21 cellular contexts compared by ENCODE assay signal in the genomic region with DNA sequence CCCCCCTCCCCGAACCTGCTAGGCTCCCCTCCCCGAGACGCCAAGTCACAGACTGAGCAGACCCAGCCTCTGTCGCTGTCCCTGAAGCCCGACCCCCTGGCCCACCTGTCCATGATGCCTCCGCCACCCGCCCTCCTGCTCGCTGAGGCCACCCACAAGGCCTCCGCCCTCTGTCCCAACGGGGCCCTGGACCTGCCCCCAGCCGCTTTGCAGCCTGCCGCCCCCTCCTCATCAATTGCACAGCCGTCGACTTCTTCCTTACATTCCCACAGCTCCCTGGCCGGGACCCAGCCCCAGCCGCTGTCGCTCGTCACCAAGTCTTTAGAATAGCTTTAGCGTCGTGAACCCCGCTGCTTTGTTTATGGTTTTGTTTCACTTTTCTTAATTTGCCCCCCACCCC.
DNase-seq lines count a peak whose midpoint lies in the region; ATAC-seq, FAIRE-seq and TF ChIP-seq lines count a peak whose summit lies in the region.
"Had no signal": no experiment of that assay in that cellular context is flagged by ENCODE, and none has a peak within 500 bp of the region (broad histone marks: within the 10 kb centered on the region; RNA-seq: fewer than 3 reads in every experiment).

No MANE protein-coding gene starts in this region.

- no peaks in the 10 kb centered on the region for H3K9me3 ChIP-seq in HepG2 (ENCODE audit: low read length)
- H3K9me3 ChIP-seq in right lobe of liver: no peaks in the 10 kb centered on the region
- H3K9me3 ChIP-seq in endodermal cell (ENCODE audit: control insufficient read depth, low read length): no peaks in the 10 kb centered on the region
- no peaks in the 10 kb centered on the region for H3K9me3 ChIP-seq in neural progenitor cell (ENCODE audit: low read depth)
- H3K9me3 ChIP-seq in psoas muscle: no peaks in the 10 kb centered on the region
- H3K9me3 ChIP-seq: HAP-1 had no signal

- 97% methylated on average over 21 of the region's 21 CpGs for WGBS in HepG2 (ENCODE audit: low lambda C conversion rate)
- WGBS in right lobe of liver (ENCODE audit: insufficient coverage, low coverage, low lambda C conversion rate, missing lambda C conversion rate): 94% methylated on average over 13 of the region's 21 CpGs
- 73 to 88% methylated on average over 11 to 21 of the region's 21 CpGs for WGBS in endodermal cell (ENCODE audit: insufficient coverage in 1 of 2, insufficient read length in 1 of 2), 2 experiments
- 81 to 87% (median 85%) methylated on average over 21 of the region's 21 CpGs for WGBS in psoas muscle, 3 donors

- H3K27me3 Mint-ChIP-seq in endodermal cell (ENCODE audit: insufficient read depth) (no peaks in the 10 kb centered on the region), neural progenitor cell (ENCODE audit: insufficient read depth, low read depth) (no peaks in the 10 kb centered on the region)

- H3K4me1 ChIP-seq in HepG2 (ENCODE audit: insufficient read depth, low read length) (no peaks in the 10 kb centered on the region), right lobe of liver (peaks cover 0 to 7% (median 0%) of the 10 kb centered on the region in 4 donors), endodermal cell (ENCODE audit: control insufficient read depth, insufficient read depth, low read length) (no peaks in the 10 kb centered on the region), neural progenitor cell (peaks cover 46% of the 10 kb centered on the region), psoas muscle (no peaks in the 10 kb centered on the region)
- H3K4me1 ChIP-seq: HAP-1 had no signal

- no peak overlapping the region for H3K27ac Mint-ChIP-seq in endodermal cell
- H3K27ac Mint-ChIP-seq in neural progenitor cell: no peak overlapping the region
- H3K27ac Mint-ChIP-seq: CD8-positive, alpha-beta T cell; HFFc6 had no signal

- ATAC-seq in HepG2 (no peak), right lobe of liver (no peak), HG02840 (IDR thresholded peaks at IDR 0.05; ENCODE audit: low FRiP score, unreplicated experiment) (no peak), psoas muscle (no peak)
- ATAC-seq: CD8-positive, alpha-beta T cell had no signal

- CTCF ChIA-PET in HepG2 (lab: Yijun Ruan, JAX; ENCODE audit: low intra/inter-chr PET ratio, low total read pairs): no interaction called here

- no peak overlapping the region for H3K27ac ChIP-seq in HepG2 (ENCODE audit: extremely low read length, insufficient read depth, low read length)
- no peak overlapping the region for H3K27ac ChIP-seq in right lobe of liver
- no peak overlapping the region for H3K27ac ChIP-seq in endodermal cell (ENCODE audit: low read depth, low read length)
- no peak overlapping the region for H3K27ac ChIP-seq in neural progenitor cell
- no peak overlapping the region for H3K27ac ChIP-seq in psoas muscle
- H3K27ac ChIP-seq: 22Rv1, HL-60 had no signal

- peaks cover 65% of the 10 kb centered on the region for H3K36me3 Mint-ChIP-seq in endodermal cell (ENCODE audit: low read depth)
- peaks cover 24% of the 10 kb centered on the region for H3K36me3 Mint-ChIP-seq in neural progenitor cell

- H3K4me1 Mint-ChIP-seq in endodermal cell (peaks cover 27% of the 10 kb centered on the region), neural progenitor cell (peaks cover 30% of the 10 kb centered on the region)

- H4K20me1 ChIP-seq in HepG2 (ENCODE audit: insufficient read depth, low read length): peaks cover 3% of the 10 kb centered on the region; the same call in 1 of the 2 replicates
- H4K20me1 ChIP-seq in neural progenitor cell (ENCODE audit: low read depth): peaks cover 11% of the 10 kb centered on the region

- H3K4me2 ChIP-seq in HepG2 (ENCODE audit: low read depth, low read length): no peak overlapping the region
- H3K4me2 ChIP-seq in neural progenitor cell: peak overlapping the region; percentile 36

- no peak overlapping the region for H3K4me3 ChIP-seq in HepG2 (replicated peaks in 1 of 3; ENCODE audit: insufficient read depth in 1 of 3, low read depth in 2 of 3, low read length in 3 of 3)
- H3K4me3 ChIP-seq in right lobe of liver: no peak overlapping the region
- H3K4me3 ChIP-seq in endodermal cell (ENCODE audit: low read length): no peak overlapping the region
- no peak overlapping the region for H3K4me3 ChIP-seq in neural progenitor cell
- H3K4me3 ChIP-seq in psoas muscle: no peak overlapping the region
- H3K4me3 ChIP-seq: HAP-1 had no signal

- no peaks in the 10 kb centered on the region for H3K79me2 ChIP-seq in HepG2 (ENCODE audit: insufficient read depth, low read length)
- H3K79me2 ChIP-seq in neural progenitor cell (ENCODE audit: low read depth): no peaks in the 10 kb centered on the region

- TF ChIP-seq POLR2A in HepG2 (IDR thresholded peaks at IDR 0.05; ENCODE audit: insufficient read depth in 1 of 2, low read depth in 2 of 2, low read length in 2 of 2): no peak
- no peak for TF ChIP-seq POLR2A in right lobe of liver (IDR thresholded peaks at IDR 0.05)

- TF ChIP-seq CTCF in HepG2 (CRISPR knock-in tag; IDR thresholded peaks at IDR 0.05): no peak
- TF ChIP-seq CTCF in right lobe of liver (IDR thresholded peaks at IDR 0.05): no peak
- TF ChIP-seq CTCF in endodermal cell (conservative IDR thresholded peaks at IDR 0.05): no peak
- no peak for TF ChIP-seq CTCF in neural progenitor cell (IDR thresholded peaks at IDR 0.05)
- TF ChIP-seq CTCF in psoas muscle (IDR thresholded peaks at IDR 0.05): no peak

- H3K27me3 ChIP-seq in HepG2 (ENCODE audit: control insufficient read depth in 1 of 2, insufficient read depth in 2 of 2, low read length in 2 of 2) (no peaks in the 10 kb centered on the region), right lobe of liver (no peaks in the 10 kb centered on the region), endodermal cell (ENCODE audit: control insufficient read depth, insufficient read depth, low read length, poor library complexity, severe bottlenecking) (no peaks in the 10 kb centered on the region), neural progenitor cell (no peaks in the 10 kb centered on the region), psoas muscle (ENCODE audit: insufficient read depth in 3 of 3, low read length in 2 of 3) (no peaks in the 10 kb centered on the region)

- H3K36me3 ChIP-seq in HepG2 (replicated peaks in 1 of 2; ENCODE audit: control insufficient read depth in 1 of 2, insufficient read depth in 2 of 2, low read length in 2 of 2) (peaks cover 22 to 59% of the 10 kb centered on the region in 2 experiments), right lobe of liver (peaks cover 0 to 18% (median 11%) of the 10 kb centered on the region in 4 donors), endodermal cell (ENCODE audit: control insufficient read depth, insufficient read depth, low read length) (peaks cover 74% of the 10 kb centered on the region), neural progenitor cell (no peaks in the 10 kb centered on the region), psoas muscle (ENCODE audit: insufficient read depth in 1 of 2, low read depth in 1 of 2) (peaks cover 0 to 14% of the 10 kb centered on the region in 2 donors)

- H2AFZ ChIP-seq in HepG2 (ENCODE audit: low read length): no peak overlapping the region
- no peak overlapping the region for H2AFZ ChIP-seq in neural progenitor cell (replicated peaks)

- no peak overlapping the region for H3K9ac ChIP-seq in HepG2 (ENCODE audit: insufficient read depth, low read depth, low read length)
- H3K9ac ChIP-seq in endodermal cell (ENCODE audit: extremely low read depth, low read length, poor library complexity, severe bottlenecking): no peak overlapping the region
- no peak overlapping the region for H3K9ac ChIP-seq in neural progenitor cell

- H3F3A ChIP-seq in neural progenitor cell (ENCODE audit: low read depth): peaks cover 46% of the 10 kb centered on the region

- no peaks in the 10 kb centered on the region for H3K9me3 Mint-ChIP-seq in endodermal cell
- H3K9me3 Mint-ChIP-seq in neural progenitor cell: no peaks in the 10 kb centered on the region
- H3K9me3 Mint-ChIP-seq: CD8-positive, alpha-beta T cell; HFFc6 had no signal

- BruUV-seq in HepG2 (replicated peaks; lab: Mats Ljungman, UMichigan): no TSS peak

- FAIRE-seq in HepG2 (lab: Jason Lieb, UNC): no peak
- FAIRE-seq: D721Med, GM19239 had no signal

- in situ Hi-C loops in HepG2 (cut with HindIII; ENCODE audit: extremely low pct_ligation_motif_present, low pct_unique_long_range_greater_than_20kb): no loop called here

- POLR2A ChIA-PET in HepG2 (lab: Yijun Ruan, JAX): no interaction called here

- TF ChIP-seq EP300 in HepG2 (IDR thresholded peaks at IDR 0.05; ENCODE audit: low read depth in 2 of 2, low read length in 2 of 2) (no peak), HepG2 (CRISPR knock-in tag; IDR thresholded peaks at IDR 0.05; ENCODE audit: borderline replicate concordance) (no peak)

- no peak overlapping the region for H3K4me3 Mint-ChIP-seq in endodermal cell
- no peak overlapping the region for H3K4me3 Mint-ChIP-seq in neural progenitor cell
- H3K4me3 Mint-ChIP-seq: CD14-positive monocyte; CD8-positive, alpha-beta T cell; HFFc6 had no signal

- DNase-seq in HepG2 (ENCODE audit: low spot score) (no peak), right lobe of liver (no peak), endodermal cell (peak; percentile 58), neural progenitor cell (ENCODE audit: low spot score) (peak; percentile 54), psoas muscle (no peak), kidney tubule cell (ENCODE audit: low spot score) (no peak)
- DNase-seq: CD8-positive, alpha-beta T cell; COR-L47; DMS153; DMS79 treated with DMSO at 0.1 percent for 48 hours; GF-D8; HFFc6; IMR-90; KBM-7 had no signal

- no peak for TF ChIP-seq RAD21 in HepG2 (CRISPR knock-in tag; IDR thresholded peaks at IDR 0.05)

- intact Hi-C loops in HepG2 (cut with micrococcal nuclease; ENCODE audit: unreplicated experiment) (no loop called here), right lobe of liver (cut with DNase I) (no loop called here), psoas muscle (cut with DNase I) (no loop called here)

TF ChIP-seq in HepG2, 621 proteins besides CTCF, POLR2A, EP300 and RAD21:
- peak; percentile 61 for TF ChIP-seq AGO2 (optimal IDR thresholded peaks at IDR 0.05; ENCODE audit: low read depth, low read length)
- TF ChIP-seq PHF8 (CRISPR knock-in tag; IDR thresholded peaks at IDR 0.05): no peak
TF ChIP-seq in HepG2: peak in this region for 1.

Comparison
In these comparisons a context has a peak if more than half of its experiments do, and no peak if none do; other contexts are left out.
1. DNase-seq: peak in endodermal cell (single experiment) and neural progenitor cell (single experiment); none in HepG2 (single experiment), right lobe of liver (0 of 3), psoas muscle (0 of 2) and kidney tubule cell (single experiment).